ENCODE assay signal across 31 cellular contexts in genomic region chr12:123726962-123727361, GRCh38. TPM values are rescaled to one million over a fixed set of nuclear protein-coding genes. Genes with fewer than 3 reads are reported as not detected.
"Had no signal": no experiment of that assay in that cellular context is flagged by ENCODE, and none has a peak within 500 bp of the region (broad histone marks: within the 10 kb centered on the region; RNA-seq: fewer than 3 reads in every experiment).

No MANE protein-coding gene starts in this region.

- DNase-seq: activated CD4-positive, alpha-beta memory T cell treated with anti-CD3 and anti-CD28 coated beads, Interleukin-2, amount 10 ng/mL, durations not matched to agents 7 days and 5 days; activated CD4-positive, alpha-beta T cell treated with anti-CD3 and anti-CD28 coated beads, Interleukin-2, amount 50 U/mL, for 1 hour; activated CD4-positive, CD25-positive, alpha-beta regulatory T cell; activated effector memory CD4-positive, alpha-beta T cell treated with Interleukin-2 at 50 U/mL for 16 hours; activated naive CD4-positive, alpha-beta T cell treated with anti-CD3 and anti-CD28 coated beads, Interleukin-2, amount 10 ng/mL, durations not matched to agents 7 days and 5 days; activated naive CD8-positive, alpha-beta T cell treated with anti-CD3 and anti-CD28 coated beads, Interleukin-2, amount 10 ng/mL, durations not matched to agents 7 days and 5 days; adrenal gland; anterior cingulate cortex; central memory CD4-positive, alpha-beta T cell; NCI-H1092 treated with DMSO at 0.1 percent for 48 hours; NCI-H1417; NCI-H146; NCI-H187; NCI-H2029 treated with DMSO at 0.1 percent for 48 hours; NCI-H2107; NCI-H2171; NCI-H510A; NCI-H526; NCI-H748 treated with DMSO at 0.1 percent for 48 hours; NK-92 treated with Interleukin-12 subunit alpha and Interleukin-12 subunit beta, amount 100 ng/mL, for 24 hours; PC-9; SIG-M5; T-cell; T-helper 17 cell; T1000; WERI-Rb-1 had no signal

- H3K27ac ChIP-seq: adrenal gland, PC-9, RWPE1, WERI-Rb-1 had no signal

- H3K27me3 Mint-ChIP-seq: activated CD4-positive, alpha-beta memory T cell treated with anti-CD3 and anti-CD28 coated beads, Interleukin-2, amount 10 ng/mL, durations not matched to agents 7 days and 5 days; activated naive CD4-positive, alpha-beta T cell treated with anti-CD3 and anti-CD28 coated beads, Interleukin-2, amount 10 ng/mL, durations not matched to agents 7 days and 5 days; activated naive CD8-positive, alpha-beta T cell treated with anti-CD3 and anti-CD28 coated beads, Interleukin-2, amount 10 ng/mL, durations not matched to agents 7 days and 5 days; brain; T-cell; T-helper 17 cell had no signal

- ATAC-seq: Right ventricle myocardium inferior, SK-N-SH treated with all-trans-retinoic acid at 6 μM for 48 hours, T-cell, T-helper 17 cell had no signal

- H3K9me3 Mint-ChIP-seq: activated CD4-positive, alpha-beta memory T cell treated with anti-CD3 and anti-CD28 coated beads, Interleukin-2, amount 10 ng/mL, durations not matched to agents 7 days and 5 days; activated naive CD4-positive, alpha-beta T cell treated with anti-CD3 and anti-CD28 coated beads, Interleukin-2, amount 10 ng/mL, durations not matched to agents 7 days and 5 days; activated naive CD8-positive, alpha-beta T cell treated with anti-CD3 and anti-CD28 coated beads, Interleukin-2, amount 10 ng/mL, durations not matched to agents 7 days and 5 days; brain; T-cell had no signal

- H3K4me3 Mint-ChIP-seq: activated CD4-positive, alpha-beta memory T cell treated with anti-CD3 and anti-CD28 coated beads, Interleukin-2, amount 10 ng/mL, durations not matched to agents 7 days and 5 days; activated naive CD4-positive, alpha-beta T cell treated with anti-CD3 and anti-CD28 coated beads, Interleukin-2, amount 10 ng/mL, durations not matched to agents 7 days and 5 days; activated naive CD8-positive, alpha-beta T cell treated with anti-CD3 and anti-CD28 coated beads, Interleukin-2, amount 10 ng/mL, durations not matched to agents 7 days and 5 days; brain; T-cell; T-helper 17 cell had no signal

- H3K27ac Mint-ChIP-seq: activated CD4-positive, alpha-beta memory T cell treated with anti-CD3 and anti-CD28 coated beads, Interleukin-2, amount 10 ng/mL, durations not matched to agents 7 days and 5 days; activated naive CD4-positive, alpha-beta T cell treated with anti-CD3 and anti-CD28 coated beads, Interleukin-2, amount 10 ng/mL, durations not matched to agents 7 days and 5 days; activated naive CD8-positive, alpha-beta T cell treated with anti-CD3 and anti-CD28 coated beads, Interleukin-2, amount 10 ng/mL, durations not matched to agents 7 days and 5 days; brain; T-cell; T-helper 17 cell had no signal

- H3K4me1 Mint-ChIP-seq: brain had no signal

RNA-seq across cellular contexts. Expression of gene DNAH10, which starts 35.1 kb away (rescaled TPM):
- total RNA-seq: M059J, PC-9 had no signal
